Comparison of ENCODE assay signal across 9 cellular contexts in genomic region chr2:125667630-125668029, GRCh38.
"Had no signal": no experiment of that assay in that cellular context is flagged by ENCODE, and none has a peak within 500 bp of the region (broad histone marks: within the 10 kb centered on the region; RNA-seq: fewer than 3 reads in every experiment).

No MANE protein-coding gene starts in this region.

- DNase-seq: activated CD4-positive, alpha-beta T cell treated with anti-CD3 and anti-CD28 coated beads for 36 hours; activated CD8-positive, alpha-beta memory T cell treated with anti-CD3 and anti-CD28 coated beads, Interleukin-2, amount 50 U/mL, for 4 hours; activated CD8-positive, alpha-beta T cell treated with anti-CD3 and anti-CD28 coated beads for 36 hours; esophagus squamous epithelium; foreskin fibroblast; head of caudate nucleus; left colon; naive B cell; WERI-Rb-1 had no signal

- H3K36me3 Mint-ChIP-seq: naive B cell had no signal

- H3K27ac Mint-ChIP-seq: activated CD4-positive, alpha-beta T cell treated with anti-CD3 and anti-CD28 coated beads for 36 hours; activated CD8-positive, alpha-beta T cell treated with anti-CD3 and anti-CD28 coated beads for 36 hours; naive B cell had no signal

- H3K27me3 Mint-ChIP-seq: activated CD4-positive, alpha-beta T cell treated with anti-CD3 and anti-CD28 coated beads for 36 hours; activated CD8-positive, alpha-beta T cell treated with anti-CD3 and anti-CD28 coated beads for 36 hours; naive B cell had no signal

- ATAC-seq: activated CD4-positive, alpha-beta T cell treated with anti-CD3 and anti-CD28 coated beads for 36 hours; activated CD8-positive, alpha-beta T cell treated with anti-CD3 and anti-CD28 coated beads for 36 hours; left colon had no signal

- H3K4me3 Mint-ChIP-seq: activated CD4-positive, alpha-beta T cell treated with anti-CD3 and anti-CD28 coated beads for 36 hours; activated CD8-positive, alpha-beta T cell treated with anti-CD3 and anti-CD28 coated beads for 36 hours; naive B cell had no signal

- H3K4me1 Mint-ChIP-seq: activated CD4-positive, alpha-beta T cell treated with anti-CD3 and anti-CD28 coated beads for 36 hours; naive B cell had no signal
